Comparison of ENCODE assay signal across 16 cellular contexts in the genomic region with DNA sequence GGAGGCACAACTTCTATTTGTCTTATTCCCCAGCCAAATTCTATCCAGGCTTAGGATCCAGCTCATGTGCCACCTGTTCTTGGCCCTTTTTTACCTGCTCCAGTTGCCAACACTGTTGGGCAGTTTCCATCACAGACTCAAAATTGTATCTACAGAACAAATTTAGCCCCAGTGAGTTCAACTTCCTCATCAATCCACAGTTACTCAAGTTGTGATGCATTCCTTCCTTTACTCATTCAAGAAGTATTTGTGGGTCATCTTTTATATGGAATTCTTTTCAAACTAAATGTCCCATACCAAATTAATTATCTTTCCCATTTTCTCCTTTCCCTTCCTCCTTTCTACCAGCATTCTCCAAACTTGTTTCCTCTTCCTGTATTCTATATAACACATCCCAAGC. TPM values are rescaled to one million over a fixed set of nuclear protein-coding genes. Genes with fewer than 3 reads are reported as not detected.
DNase-seq lines count a peak whose midpoint lies in the region; TF ChIP-seq lines count a peak whose summit lies in the region.
"Had no signal": no experiment of that assay in that cellular context is flagged by ENCODE, and none has a peak within 500 bp of the region (broad histone marks: within the 10 kb centered on the region; RNA-seq: fewer than 3 reads in every experiment).

No MANE protein-coding gene starts in this region.

- POLR2A ChIA-PET in RWPE1 (lab: Yijun Ruan, JAX; ENCODE audit: low non-redundant PET), result no interaction called here

- peak; percentile 73 for DNase-seq in AG08395 (ENCODE audit: low spot score)
- DNase-seq in GM03348 (ENCODE audit: low spot score), result peak; percentile 71
- peak; percentile 7 for DNase-seq in RWPE1 (ENCODE audit: low spot score)
- peak; percentile 10 for DNase-seq in hepatic stellate cell (ENCODE audit: low spot score)
- DNase-seq in NCI-H2171 (lab: John Stamatoyannopoulos, UW), result no peak
- no peak for DNase-seq in Ammon's horn (ENCODE audit: low spot score)
- no peak for DNase-seq in breast epithelium (ENCODE audit: low spot score in 2 of 2)
- DNase-seq in MV-4-11 (lab: John Stamatoyannopoulos, UW), result no peak
- DNase-seq: DMS 273 treated with DMSO at 0.1 percent for 48 hours, H7, NCI-H1417, NCI-H1930, NCI-H82, Right ventricle myocardium superior had no signal

- intact Hi-C loops in breast epithelium (cut with DNase I; ENCODE audit: low total_unique reads), result no loop called here

- TF ChIP-seq CTCF in RWPE1 (conservative IDR thresholded peaks at IDR 0.05; ENCODE audit: low read depth) (no peak), breast epithelium (IDR thresholded peaks at IDR 0.05) (no peak)

- no peak overlapping the region for H3K4me3 ChIP-seq in breast epithelium
- H3K4me3 ChIP-seq: SK-N-MC had no signal

- H3K9me3 ChIP-seq in breast epithelium, result no peaks in the 10 kb centered on the region

- CTCF ChIA-PET in RWPE1 (lab: Yijun Ruan, JAX), result no interaction called here

- peaks cover 0 to 6% of the 10 kb centered on the region in 2 donors for H3K27me3 ChIP-seq in breast epithelium

- H3K4me1 ChIP-seq in breast epithelium, result no peaks in the 10 kb centered on the region

- H3K27ac ChIP-seq in RWPE1 (no peak overlapping the region), breast epithelium (no peak overlapping the region)
- H3K27ac ChIP-seq: 22Rv1, SK-N-MC had no signal

- no peaks in the 10 kb centered on the region for H3K36me3 ChIP-seq in breast epithelium

- TF ChIP-seq POLR2A in breast epithelium (IDR thresholded peaks at IDR 0.05), result no peak

RNA-seq across cellular contexts. Expression of gene DDX18, which starts 12.7 kb away (rescaled TPM):
- total RNA-seq in breast epithelium, result 10 to 100 TPM; 46.1 to 63.7 (median 50.8) TPM

Comparison
In these comparisons a context has a peak if more than half of its experiments do, and no peak if none do; other contexts are left out.
1. DNase-seq: peak in AG08395 (single experiment), GM03348 (single experiment), RWPE1 (single experiment) and hepatic stellate cell (single experiment); none in NCI-H2171 (single experiment), Ammon's horn (single experiment), breast epithelium (0 of 2) and MV-4-11 (single experiment).